ENCODE assay signal across 8 cellular contexts in the genomic region with DNA sequence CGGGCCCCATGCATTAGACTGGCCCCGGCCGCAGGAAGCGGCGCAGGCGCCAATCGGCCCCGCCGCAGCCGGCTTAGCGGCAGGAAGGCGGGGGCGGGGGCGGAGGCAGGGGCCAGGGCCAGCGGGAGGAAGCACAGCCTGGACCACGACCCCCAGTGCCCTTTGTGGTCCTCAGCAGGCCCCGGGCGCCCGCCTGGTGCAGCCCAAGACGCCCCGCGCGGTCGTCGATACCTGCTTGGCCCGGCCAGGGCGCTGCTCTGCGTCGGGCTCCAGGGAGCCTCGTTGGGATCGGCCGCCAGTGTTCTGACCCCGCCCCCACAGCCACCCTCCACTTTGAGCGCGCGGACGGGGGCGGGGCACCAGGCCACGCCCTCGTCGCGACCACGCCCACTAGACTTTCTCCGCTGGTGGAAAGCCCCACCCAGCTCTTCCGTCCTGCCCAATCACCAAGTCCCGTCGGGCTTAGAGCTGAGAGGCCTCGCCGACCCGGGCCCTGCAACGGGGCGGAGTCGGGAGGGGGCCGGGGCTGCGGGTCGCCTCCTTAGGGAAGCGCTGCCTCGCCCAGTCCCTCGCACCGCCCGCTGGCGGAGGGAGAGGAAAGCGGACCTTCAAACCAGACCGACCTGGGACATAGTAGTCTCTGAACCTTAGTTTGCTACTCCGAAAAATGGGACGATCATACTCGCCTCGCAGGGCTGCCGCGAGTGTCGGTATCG.
A peak's percentile ranks its signal among the peaks of the same experiment; 100 is the strongest.
DNase-seq lines count a peak whose midpoint lies in the region; ATAC-seq and TF ChIP-seq lines count a peak whose summit lies in the region.

Gene PDLIM7 (minus strand): TSS at position 308 of the 716 bp plus-strand sequence. CDS start 1,092 bp downstream, outside the sequence.

- TF ChIP-seq CTCF in choroid plexus epithelial cell (conservative IDR thresholded peaks at IDR 0.05; ENCODE audit: low read depth, low read length), result peak; percentile 4

- peak; percentile 92 for TF ChIP-seq POLR2A in GM19193 (IDR thresholded peaks at IDR 0.05; ENCODE audit: extremely low read depth, insufficient read depth, insufficient read length)

- ATAC-seq in HG03439 (IDR thresholded peaks at IDR 0.05; ENCODE audit: unreplicated experiment), result peak; percentile 76

- H3K4me3 ChIP-seq in choroid plexus epithelial cell (ENCODE audit: low read depth, low read length), result peak within 1 kb of the TSS; percentile 83

- DNase-seq in Ammon's horn (ENCODE audit: low spot score) (peak; percentile 95), NCI-H510A treated with DMSO at 0.1 percent for 48 hours (lab: John Stamatoyannopoulos, UW) (peak; percentile 81), choroid plexus epithelial cell (ENCODE audit: low read depth) (peak; percentile 99), kidney tubule cell (ENCODE audit: low spot score) (peak; percentile 99)
- peak; percentile 95 to 97 for DNase-seq in activated CD4-positive, alpha-beta T cell treated with anti-CD3 and anti-CD28 coated beads for 24 hours (ENCODE audit: low read depth in 2 of 2)
- DNase-seq in stimulated activated CD4-positive, alpha-beta T cell treated with anti-CD3 and anti-CD28 coated beads, Interleukin-1b, Interleukin-23, amount 100 ng/mL, for 24 hours (ENCODE audit: low read depth in 4 of 4, low spot score in 1 of 4), result peak; percentile 81 to 96 (median 92)

Comparison
In these comparisons a context has a peak if more than half of its experiments do, and no peak if none do; other contexts are left out.
1. Peak in every context shown above with its lines: DNase-seq, ATAC-seq and H3K4me3 ChIP-seq.